In the genomic region with DNA sequence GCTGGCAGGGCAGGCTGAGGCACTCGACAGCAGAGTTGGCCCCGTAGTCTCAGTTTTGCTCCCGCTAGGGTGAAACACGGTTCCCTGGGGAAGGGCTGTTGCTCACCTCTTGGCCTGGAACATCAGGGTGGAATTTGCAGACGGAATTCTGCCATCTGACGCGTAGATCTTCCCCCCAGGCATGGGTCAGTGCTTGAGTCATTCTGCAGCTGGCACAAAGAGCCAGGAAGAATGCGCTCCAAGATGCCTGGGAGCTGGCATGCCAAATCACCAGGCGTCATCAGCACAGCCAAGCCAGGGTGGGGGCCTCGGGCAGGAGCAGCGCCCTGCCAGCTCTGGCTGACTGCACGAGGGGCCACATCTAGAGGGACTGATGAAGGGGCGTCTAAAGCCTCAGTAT, we compare ENCODE assay signal across 10 cellular contexts. TPM values are rescaled to one million over a fixed set of nuclear protein-coding genes. Genes with fewer than 3 reads are reported as not detected.
DNase-seq lines count a peak whose midpoint lies in the region; ATAC-seq, FAIRE-seq and TF ChIP-seq lines count a peak whose summit lies in the region.
"Had no signal": no experiment of that assay in that cellular context is flagged by ENCODE, and none has a peak within 500 bp of the region (broad histone marks: within the 10 kb centered on the region; RNA-seq: fewer than 3 reads in every experiment).

No MANE protein-coding gene starts in this region.

- no peaks in the 10 kb centered on the region for H3K27me3 Mint-ChIP-seq in stimulated activated naive B cell treated with anti-CD40 and anti-IgM and Interleukin-4, amounts not matched to agents 10 μg/mL and 1 μg/mL and 100 μg/mL, for 72 hours

- no peak for TF ChIP-seq CTCF in ascending aorta (IDR thresholded peaks at IDR 0.05)
- TF ChIP-seq CTCF in stomach (IDR thresholded peaks at IDR 0.05): no peak

- TF ChIP-seq EP300 in stomach (IDR thresholded peaks at IDR 0.05): peak; percentile 61

- H3K9me3 ChIP-seq in ascending aorta (no peaks in the 10 kb centered on the region), stomach (no peaks in the 10 kb centered on the region)

- TF ChIP-seq POLR2A in stomach (IDR thresholded peaks at IDR 0.05) (no peak), GM12891 (IDR thresholded peaks at IDR 0.05; ENCODE audit: low read depth, low read length) (no peak)

- H3K4me1 Mint-ChIP-seq in stimulated activated naive B cell treated with anti-CD40 and anti-IgM and Interleukin-4, amounts not matched to agents 10 μg/mL and 1 μg/mL and 100 μg/mL, for 72 hours: peaks cover 47 to 81% of the 10 kb centered on the region in 2 donors

- peak overlapping the region in 1 of 2 donors; percentile 44 for H3K4me3 ChIP-seq in ascending aorta
- no peak overlapping the region for H3K4me3 ChIP-seq in stomach

- H3K27ac Mint-ChIP-seq in stimulated activated naive B cell treated with anti-CD40 and anti-IgM and Interleukin-4, amounts not matched to agents 10 μg/mL and 1 μg/mL and 100 μg/mL, for 72 hours: no peak overlapping the region

- no peaks in the 10 kb centered on the region for H3K36me3 ChIP-seq in ascending aorta
- peaks cover 0 to 14% (median 3%) of the 10 kb centered on the region in 4 donors for H3K36me3 ChIP-seq in stomach

- DNase-seq in H4 (ENCODE audit: low spot score) (peak; percentile 91), ascending aorta (ENCODE audit: low spot score in 2 of 2) (peak; percentile 65 to 95), left cardiac atrium (peak; percentile 48), stomach (no peak), OCI-M1 (lab: John Stamatoyannopoulos, UW) (no peak), GM12891 (ENCODE audit: insufficient read length, low spot score) (no peak), middle frontal gyrus (ENCODE audit: extremely low spot score, low spot score) (no peak)
- no peak for DNase-seq in stimulated activated naive B cell treated with anti-CD40 and anti-IgM and Interleukin-4, amounts not matched to agents 10 μg/mL and 1 μg/mL and 100 μg/mL, for 72 hours

- H3K9me3 Mint-ChIP-seq in stimulated activated naive B cell treated with anti-CD40 and anti-IgM and Interleukin-4, amounts not matched to agents 10 μg/mL and 1 μg/mL and 100 μg/mL, for 72 hours: no peaks in the 10 kb centered on the region

- H3K36me3 Mint-ChIP-seq in stimulated activated naive B cell treated with anti-CD40 and anti-IgM and Interleukin-4, amounts not matched to agents 10 μg/mL and 1 μg/mL and 100 μg/mL, for 72 hours: peaks cover 20 to 22% of the 10 kb centered on the region in 2 donors

- H3K27ac ChIP-seq in ascending aorta (peak overlapping the region; percentile 79 to 88), stomach (peak overlapping the region in 4 of 5 donors; percentile 80 to 90 (median 86))

- H3K4me3 Mint-ChIP-seq in stimulated activated naive B cell treated with anti-CD40 and anti-IgM and Interleukin-4, amounts not matched to agents 10 μg/mL and 1 μg/mL and 100 μg/mL, for 72 hours: no peak overlapping the region

- FAIRE-seq in GM12891 (lab: Jason Lieb, UNC): no peak
- FAIRE-seq: colon, TTC549 had no signal

- intact Hi-C loops in ascending aorta (cut with DNase I): loop anchor here (1.0 to 5.0 kb wide), 5 partner anchors 43 to 848 kb away; partner anchors contain the start of genes ADAM17, CYS1, ODC1 and PDIA6
- intact Hi-C loops in left cardiac atrium (cut with DNase I): loop anchor here (5.0 kb wide), 2 partner anchors 78 to 103 kb away; partner anchors contain the start of gene HPCAL1 (in 1 of the 2)
- intact Hi-C loops in stomach (cut with DNase I; ENCODE audit: low total_unique reads): no loop called here

- H3K27me3 ChIP-seq in ascending aorta: no peaks in the 10 kb centered on the region
- H3K27me3 ChIP-seq in stomach: no peaks in the 10 kb centered on the region

- ATAC-seq in left cardiac atrium: peak; percentile 54 to 78
- no peak for ATAC-seq in stimulated activated naive B cell treated with anti-CD40 and anti-IgM and Interleukin-4, amounts not matched to agents 10 μg/mL and 1 μg/mL and 100 μg/mL, for 72 hours (replicated peaks)

- peaks cover 19 to 36% of the 10 kb centered on the region in 2 donors for H3K4me1 ChIP-seq in ascending aorta
- H3K4me1 ChIP-seq in stomach: peaks cover 56 to 84% (median 71%) of the 10 kb centered on the region in 4 donors

- WGBS in stomach, 5 donors: 49 to 76% (median 63%) methylated on average over 11 to 13 of the region's 13 CpGs

TF ChIP-seq in GM12891, 5 proteins besides CTCF, POLR2A, EP300 and RAD21:
- TF ChIP-seq TAF1 (IDR thresholded peaks at IDR 0.05; ENCODE audit: low read depth, low read length): no peak
- TF ChIP-seq POU2F2 (IDR thresholded peaks at IDR 0.05; ENCODE audit: low read depth, low read length): no peak
- TF ChIP-seq PAX5 (IDR thresholded peaks at IDR 0.05; ENCODE audit: insufficient read depth, low read length, severe bottlenecking): no peak
- no peak for TF ChIP-seq SPI1 (IDR thresholded peaks at IDR 0.05; ENCODE audit: low read depth, low read length)
- TF ChIP-seq POLR2AphosphoS5 (IDR thresholded peaks at IDR 0.05; ENCODE audit: low read depth, low read length): no peak
TF ChIP-seq in GM12891: peak in this region for 0.

RNA-seq across cellular contexts. Expression of gene ODC1, which starts 42.7 kb away (rescaled TPM):
- total RNA-seq in H4 (2014; rRNA removed; shearing (Covaris generic)): 123 and 131 TPM in 2 replicates
- total RNA-seq in ascending aorta (82.8 TPM), left cardiac atrium (10 to 100 TPM; 26.7 to 40.5 TPM), stomach (100 to 1,000 TPM in 3 of 5 donors, 10 to 100 TPM in 2; 33.0 to 148 (median 113) TPM)
- polyA plus RNA-seq in stomach: 10 to 100 TPM; 32.2 to 51.8 (median 36.2) TPM
- 107 TPM for polyA plus RNA-seq in GM12891 (2012; ENCODE audit: low read depth, missing spikeins)

Comparison
In these comparisons a context has a peak if more than half of its experiments do, and no peak if none do; other contexts are left out.
1. DNase-seq: peak in H4 (single experiment), ascending aorta (2 of 2) and left cardiac atrium (single experiment); none in stomach (single experiment), OCI-M1 (single experiment), stimulated activated naive B cell treated with anti-CD40 and anti-IgM and Interleukin-4, amounts not matched to agents 10 μg/mL and 1 μg/mL and 100 μg/mL, for 72 hours (single experiment), GM12891 (single experiment) and middle frontal gyrus (single experiment).
2. ATAC-seq: peak in left cardiac atrium (2 of 2); none in stimulated activated naive B cell treated with anti-CD40 and anti-IgM and Interleukin-4, amounts not matched to agents 10 μg/mL and 1 μg/mL and 100 μg/mL, for 72 hours (0 of 2).